ENCODE assay signal across 8 cellular contexts in the genomic region with DNA sequence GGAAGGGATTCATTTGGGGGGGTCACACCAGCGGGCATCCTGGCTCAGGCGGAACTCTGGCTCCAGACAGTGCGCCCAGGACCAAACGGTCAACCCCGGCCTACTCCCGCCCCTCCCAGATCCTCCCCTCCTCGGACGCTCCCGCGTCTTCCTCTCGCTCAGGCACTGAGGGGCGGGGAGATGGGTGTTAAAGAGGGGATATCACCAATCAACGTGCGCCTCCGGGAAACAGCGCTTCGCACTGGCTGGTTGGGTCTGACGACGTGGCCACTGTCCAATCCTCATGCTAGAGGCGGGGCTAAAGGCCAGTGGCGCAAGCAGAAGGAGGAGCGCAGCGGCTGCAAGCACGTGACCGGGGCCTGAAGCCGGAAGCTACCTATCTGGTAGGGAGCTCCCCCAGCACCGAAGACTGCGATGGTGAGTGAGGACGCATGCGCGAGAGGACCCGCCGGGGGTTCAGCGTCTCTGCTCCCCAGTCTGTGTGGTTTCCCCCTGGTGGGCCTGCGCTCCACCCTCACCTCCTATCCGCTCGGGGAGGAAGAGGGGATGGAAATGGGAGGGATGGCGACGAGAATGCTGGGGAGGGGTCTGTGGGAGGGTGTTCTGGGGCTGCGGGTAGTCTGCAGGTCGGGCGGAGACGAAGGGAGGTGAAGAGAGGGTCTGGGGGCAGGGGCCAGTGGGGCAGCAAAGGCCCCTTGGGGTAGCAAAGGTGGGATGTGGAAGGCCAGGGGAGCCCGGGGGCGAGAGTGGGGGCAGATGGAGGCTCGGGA. TPM values are rescaled to one million over a fixed set of nuclear protein-coding genes. Genes with fewer than 3 reads are reported as not detected.
A peak's percentile ranks its signal among the peaks of the same experiment; 100 is the strongest.
DNase-seq lines count a peak whose midpoint lies in the region; ATAC-seq, FAIRE-seq and TF ChIP-seq lines count a peak whose summit lies in the region.

TSS of gene LAMTOR4 (plus strand) at position 360 of the 770 bp plus-strand sequence. CDS start at position 415, 55 bp downstream.

- TF ChIP-seq POLR2A in GM18505 (IDR thresholded peaks at IDR 0.05; ENCODE audit: borderline replicate concordance, extremely low read depth, insufficient read depth, insufficient read length): peak; percentile 93
- peak in 1 of 2 donors; percentile 56 for TF ChIP-seq POLR2A in vagina (IDR thresholded peaks at IDR 0.05)

- peak; percentile 64 for FAIRE-seq in astrocyte (lab: Jason Lieb, UNC)

- peak within 1 kb of the TSS; percentile 99 for H3K4me2 ChIP-seq in astrocyte (ENCODE audit: low read length)

- H3K36me3 ChIP-seq in astrocyte (ENCODE audit: insufficient read depth, low read length) (no peaks in the 10 kb centered on the region), vagina (peaks cover 0 to 10% of the 10 kb centered on the region in 2 donors)

- peak within 1 kb of the TSS; percentile 98 for H3K4me3 Mint-ChIP-seq in astrocyte (ENCODE audit: unreplicated experiment)

- TF ChIP-seq CTCF in astrocyte (IDR thresholded peaks at IDR 0.05; ENCODE audit: insufficient read depth, low read depth, low read length) (no peak), vagina (IDR thresholded peaks at IDR 0.05) (no peak)

- peaks cover 17% of the 10 kb centered on the region for H3K79me2 ChIP-seq in astrocyte (ENCODE audit: insufficient read depth, low read length)

- H2AFZ ChIP-seq in astrocyte (ENCODE audit: low read depth, low read length): peak within 1 kb of the TSS; percentile 88

- peaks cover 3% of the 10 kb centered on the region for H3K4me1 ChIP-seq in astrocyte (ENCODE audit: insufficient read depth, low read length)
- H3K4me1 ChIP-seq in right cardiac atrium (ENCODE audit: control insufficient read depth, insufficient read depth, low read length): no peaks in the 10 kb centered on the region
- peaks cover 20% of the 10 kb centered on the region for H3K4me1 ChIP-seq in vagina

- DNase-seq in NCI-H2029 (lab: John Stamatoyannopoulos, UW): peak; percentile 98
- DNase-seq in T-helper 22 cell (ENCODE audit: low read depth): peak; percentile 99
- DNase-seq in astrocyte (ENCODE audit: low read depth): peak; percentile 97
- DNase-seq in right cardiac atrium: peak; percentile 99
- peak; percentile 100 for DNase-seq in putamen (ENCODE audit: low spot score)
- peak; percentile 98 to 99 for DNase-seq in vagina (ENCODE audit: extremely low spot score in 2 of 2)

- H3K9ac ChIP-seq in astrocyte (ENCODE audit: low read length): peak within 1 kb of the TSS; percentile 96

- H3K27ac ChIP-seq in astrocyte (ENCODE audit: low read depth, low read length): peak within 1 kb of the TSS; percentile 60
- peak within 1 kb of the TSS; percentile 75 for H3K27ac ChIP-seq in right cardiac atrium (ENCODE audit: low read length)
- peak within 1 kb of the TSS; percentile 90 for H3K27ac ChIP-seq in vagina

- WGBS in right cardiac atrium: under 1% methylated on average over 46 of the region's 46 CpGs

- H3K9me3 ChIP-seq in astrocyte (ENCODE audit: insufficient read depth, low read depth, low read length) (no peaks in the 10 kb centered on the region), right cardiac atrium (ENCODE audit: control insufficient read depth, low read length) (no peaks in the 10 kb centered on the region), vagina (no peaks in the 10 kb centered on the region)

- no peaks in the 10 kb centered on the region for H3K9me3 Mint-ChIP-seq in astrocyte (ENCODE audit: unreplicated experiment)

- H3K4me3 ChIP-seq in astrocyte (ENCODE audit: insufficient read depth, low read depth, low read length) (peak within 1 kb of the TSS; percentile 88), right cardiac atrium (ENCODE audit: low read length) (peak within 1 kb of the TSS; percentile 79), vagina (peak within 1 kb of the TSS; percentile 75 to 84)

- no peaks in the 10 kb centered on the region for H3K27me3 ChIP-seq in astrocyte (ENCODE audit: insufficient read depth, low read length)
- no peaks in the 10 kb centered on the region for H3K27me3 ChIP-seq in right cardiac atrium (ENCODE audit: control insufficient read depth, insufficient read depth)
- H3K27me3 ChIP-seq in vagina: no peaks in the 10 kb centered on the region

- ATAC-seq in GM18505 (IDR thresholded peaks at IDR 0.05; ENCODE audit: unreplicated experiment) (peak; percentile 95), HG02973 (IDR thresholded peaks at IDR 0.05; ENCODE audit: unreplicated experiment) (peak; percentile 98), right cardiac atrium (peak; percentile 99 to 100)

- no peaks in the 10 kb centered on the region for H3K27me3 Mint-ChIP-seq in astrocyte (ENCODE audit: low read depth, unreplicated experiment)

- H3K36me3 Mint-ChIP-seq in astrocyte (ENCODE audit: low read depth, unreplicated experiment): peaks cover 6% of the 10 kb centered on the region

- peak within 1 kb of the TSS; percentile 86 for H3K27ac Mint-ChIP-seq in astrocyte (ENCODE audit: unreplicated experiment)

- H3K4me1 Mint-ChIP-seq in astrocyte (ENCODE audit: low read depth, unreplicated experiment): no peaks in the 10 kb centered on the region

- intact Hi-C loops in right cardiac atrium (cut with DNase I): no loop called here
- intact Hi-C loops in vagina (cut with DNase I): loop anchor here (10.0 kb wide), 1 partner anchor 46 kb away; no protein-coding TSS in a partner anchor

- H4K20me1 ChIP-seq in astrocyte (ENCODE audit: insufficient read depth, low read length): peaks cover 12% of the 10 kb centered on the region

RNA-seq across cellular contexts. Expression of gene LAMTOR4, which starts in this region (rescaled TPM):
- total RNA-seq in astrocyte: 59.9 and 62.7 TPM in 2 replicates
- 100 to 1,000 TPM in 2 of 4 donors, 10 to 100 TPM in 2; 88.7 to 118 (median 108) TPM for total RNA-seq in right cardiac atrium
- 193 TPM for polyA plus RNA-seq in right cardiac atrium
- 161 TPM for total RNA-seq in vagina

Comparison
In these comparisons a context has a peak if more than half of its experiments do, and no peak if none do; other contexts are left out.
1. Peak in every context shown above with its lines: DNase-seq, ATAC-seq, H3K4me3 ChIP-seq and H3K27ac ChIP-seq.